ENCODE assay signal across 12 cellular contexts in the genomic region with DNA sequence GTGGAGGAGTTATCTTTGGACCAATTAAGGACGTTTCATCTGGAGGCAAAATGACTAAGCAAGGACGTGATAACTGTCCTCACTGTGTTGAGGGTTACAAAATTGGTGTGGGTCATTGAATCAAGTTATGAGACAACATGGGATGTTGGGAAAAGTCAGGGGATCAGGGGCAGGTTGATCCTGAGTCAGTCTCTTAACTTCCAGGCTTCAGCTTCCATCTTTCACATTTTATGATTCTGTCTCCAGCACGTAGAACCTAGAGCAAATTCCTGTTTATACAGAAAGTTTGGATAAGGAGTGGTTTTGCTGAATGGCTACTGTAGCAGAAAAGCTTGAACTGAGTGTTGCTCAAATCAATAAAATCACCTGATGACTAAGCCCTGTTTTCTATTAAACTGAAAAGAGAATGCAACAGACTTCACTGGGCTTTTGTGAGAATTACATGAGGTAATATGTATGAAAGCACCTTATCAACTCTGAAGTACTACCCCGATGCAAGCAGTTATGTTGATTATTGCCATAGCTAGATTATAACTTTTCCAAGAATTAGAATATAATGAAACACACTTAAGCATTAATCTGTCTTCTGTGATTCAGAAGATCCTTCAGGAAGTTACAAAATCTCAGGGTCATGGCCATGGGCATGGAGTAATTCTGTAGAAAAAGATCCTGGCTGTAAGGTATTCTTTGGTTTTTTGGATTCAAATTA.
A peak's percentile ranks its signal among the peaks of the same experiment; 100 is the strongest.
DNase-seq lines count a peak whose midpoint lies in the region; ATAC-seq, FAIRE-seq and TF ChIP-seq lines count a peak whose summit lies in the region.
"Had no signal": no experiment of that assay in that cellular context is flagged by ENCODE, and none has a peak within 500 bp of the region (broad histone marks: within the 10 kb centered on the region; RNA-seq: fewer than 3 reads in every experiment).

No MANE protein-coding gene starts in this region.

- H2AFZ ChIP-seq in OCI-LY7 (ENCODE audit: low read length) = peak overlapping the region; percentile 5; the same call in 1 of the 2 replicates
- no peak overlapping the region for H2AFZ ChIP-seq in endothelial cell of umbilical vein (ENCODE audit: low read depth, low read length)

- BruUV-seq in OCI-LY7 (replicated peaks; lab: Mats Ljungman, UMichigan) (no TSS peak), endothelial cell of umbilical vein (replicated peaks; lab: Mats Ljungman, UMichigan) (no TSS peak)

- no peak for TF ChIP-seq POLR2A in endothelial cell of umbilical vein (IDR thresholded peaks at IDR 0.05; ENCODE audit: low read depth, low read length)

- POLR2A ChIA-PET in OCI-LY7 (lab: Charles Lee) = interaction anchor here (1.5 to 2.9 kb wide), 2 partner anchors 31 to 76 kb away, joined by 4 to 9 read pairs; no protein-coding TSS in a partner anchor
- POLR2A ChIA-PET in endothelial cell of umbilical vein (lab: Charles Lee) = no interaction called here

- no peak for FAIRE-seq in endothelial cell of umbilical vein (lab: Jason Lieb, UNC)

- intact Hi-C loops in OCI-LY7 (cut with micrococcal nuclease; ENCODE audit: unreplicated experiment) = no loop called here
- intact Hi-C loops in endothelial cell of umbilical vein (cut with micrococcal nuclease) = no loop called here

- peak overlapping the region; percentile 66 for H3K4me2 ChIP-seq in OCI-LY7 (ENCODE audit: low read length)
- peak overlapping the region; percentile 32 for H3K4me2 ChIP-seq in endothelial cell of umbilical vein (ENCODE audit: insufficient read depth, low read length)

- dilution Hi-C loops in endothelial cell of umbilical vein (cut with MboI; ENCODE audit: extremely low pct_ligation_motif_present, low sequenced_read_pairs) = no loop called here

- H3K79me2 ChIP-seq in OCI-LY7 (ENCODE audit: insufficient read depth, low read depth, low read length) = peaks cover 6% of the 10 kb centered on the region; the same call in 1 of the 2 replicates
- H3K79me2 ChIP-seq in endothelial cell of umbilical vein (ENCODE audit: control insufficient read depth, insufficient read depth, low read length) = peaks cover 5% of the 10 kb centered on the region

- no peak for DNase-seq in activated CD4-positive, CD25-positive, alpha-beta regulatory T cell (lab: John Stamatoyannopoulos, UW)
- DNase-seq in OCI-LY7 (ENCODE audit: low spot score) (no peak), endothelial cell of umbilical vein (ENCODE audit: low read depth, low spot score) (peak; percentile 49), ecto neural progenitor cell (ENCODE audit: low spot score) (no peak)
- DNase-seq: KBM-7, WERI-Rb-1 had no signal

- H4K20me1 ChIP-seq in OCI-LY7 (ENCODE audit: insufficient read depth, low read length) (no peaks in the 10 kb centered on the region), endothelial cell of umbilical vein (replicated peaks; ENCODE audit: control insufficient read depth, extremely low read depth, insufficient read depth, low read length) (no peaks in the 10 kb centered on the region)

- CTCF ChIA-PET in OCI-LY7 (lab: Charles Lee; ENCODE audit: unreplicated experiment) (no interaction called here), endothelial cell of umbilical vein (lab: Charles Lee) (interaction anchor here (1.1 to 1.5 kb wide), 2 partner anchors 11 to 253 kb away, joined by 3 to 4 read pairs; no protein-coding TSS in a partner anchor)

- ATAC-seq in activated CD4-positive, CD25-positive, alpha-beta regulatory T cell treated with anti-CD3 and anti-CD28 coated beads, Interleukin-2, amount 50 U/mL, for 24 hours = peak; percentile 17 to 24
- no peak for ATAC-seq in GM21526 (IDR thresholded peaks at IDR 0.05; ENCODE audit: low FRiP score, unreplicated experiment)
- no peak for ATAC-seq in HG03342 (IDR thresholded peaks at IDR 0.05; ENCODE audit: unreplicated experiment)

- H3K9me1 ChIP-seq in endothelial cell of umbilical vein (replicated peaks; ENCODE audit: control insufficient read depth, extremely low read depth, insufficient read depth, low read length) = no peaks in the 10 kb centered on the region

- no peaks in the 10 kb centered on the region for H3K9me2 ChIP-seq in OCI-LY7 (ENCODE audit: insufficient read depth, low read length)

- H3K4me1 ChIP-seq in OCI-LY7 (ENCODE audit: insufficient read depth, low read length, poor library complexity, severe bottlenecking) (peaks cover 78% of the 10 kb centered on the region), endothelial cell of umbilical vein (ENCODE audit: control insufficient read depth, extremely low read depth, insufficient read depth, low read length) (peaks cover 32% of the 10 kb centered on the region), skeletal muscle tissue (ENCODE audit: control insufficient read depth in 3 of 3, insufficient read depth in 3 of 3, low read length in 3 of 3) (peaks cover 22 to 39% (median 25%) of the 10 kb centered on the region in 3 donors)
- H3K4me1 ChIP-seq: prostate gland had no signal

- H3K9ac ChIP-seq in endothelial cell of umbilical vein (replicated peaks; ENCODE audit: extremely low read depth, insufficient read depth, low read length) = no peak overlapping the region
- no peak overlapping the region for H3K9ac ChIP-seq in skeletal muscle tissue (ENCODE audit: low read depth in 1 of 3, low read length in 3 of 3)

- H3K36me3 ChIP-seq in OCI-LY7 (ENCODE audit: insufficient read depth, low read length) (peaks cover 7% of the 10 kb centered on the region; the same call in 1 of the 2 replicates), endothelial cell of umbilical vein (ENCODE audit: control insufficient read depth in 2 of 2, extremely low read depth in 1 of 2, insufficient read depth in 2 of 2, low read length in 2 of 2) (peaks cover 0 to under 1% of the 10 kb centered on the region in 2 experiments), skeletal muscle tissue (ENCODE audit: control insufficient read depth in 3 of 3, insufficient read depth in 3 of 3, low read length in 3 of 3) (no peaks in the 10 kb centered on the region)
- H3K36me3 ChIP-seq: cardiac muscle cell, prostate gland, WERI-Rb-1 had no signal

- H3K27me3 ChIP-seq in endothelial cell of umbilical vein (ENCODE audit: control insufficient read depth in 2 of 2, insufficient read depth in 2 of 2, low read length in 2 of 2) (no peaks in the 10 kb centered on the region), skeletal muscle tissue (ENCODE audit: control insufficient read depth in 3 of 3, insufficient read depth in 3 of 3, low read length in 3 of 3) (no peaks in the 10 kb centered on the region)
- H3K27me3 ChIP-seq: cardiac muscle cell had no signal

- TF ChIP-seq CTCF in OCI-LY7 (conservative IDR thresholded peaks at IDR 0.05; ENCODE audit: low read length) (no peak), endothelial cell of umbilical vein (IDR thresholded peaks at IDR 0.05; ENCODE audit: extremely low read depth in 1 of 2, insufficient read depth in 1 of 2, low read depth in 1 of 2, low read length in 2 of 2) (no peak)

- no peak overlapping the region for H3K4me3 ChIP-seq in OCI-LY7 (ENCODE audit: low read depth, low read length, poor library complexity, severe bottlenecking)
- H3K4me3 ChIP-seq in endothelial cell of umbilical vein (replicated peaks in 1 of 3; ENCODE audit: insufficient read depth in 1 of 3, low read depth in 1 of 3, low read length in 3 of 3) = no peak overlapping the region
- no peak overlapping the region for H3K4me3 ChIP-seq in skeletal muscle tissue (ENCODE audit: low read length in 3 of 3)
- H3K4me3 ChIP-seq: cardiac muscle cell, prostate gland had no signal

- H3K27ac ChIP-seq in OCI-LY7 (ENCODE audit: low read depth, low read length, poor library complexity, severe bottlenecking) (peak overlapping the region; percentile 91), endothelial cell of umbilical vein (ENCODE audit: insufficient read depth, low read depth, low read length) (peak overlapping the region; percentile 9), skeletal muscle tissue (ENCODE audit: low read depth, low read length) (peak overlapping the region; percentile 14)
- H3K27ac ChIP-seq: cardiac muscle cell, prostate gland, WERI-Rb-1 had no signal

- no peaks in the 10 kb centered on the region for H3K9me3 ChIP-seq in OCI-LY7 (ENCODE audit: low read length)
- no peaks in the 10 kb centered on the region for H3K9me3 ChIP-seq in endothelial cell of umbilical vein (replicated peaks; ENCODE audit: control insufficient read depth, insufficient read depth, low read length)
- H3K9me3 ChIP-seq in skeletal muscle tissue (ENCODE audit: control insufficient read depth in 3 of 3, low read length in 3 of 3) = no peaks in the 10 kb centered on the region
- H3K9me3 ChIP-seq: prostate gland had no signal

TF ChIP-seq in endothelial cell of umbilical vein, 7 proteins besides CTCF, POLR2A, EP300 and RAD21:
- TF ChIP-seq MYC (IDR thresholded peaks at IDR 0.05; ENCODE audit: low read depth, low read length) = no peak
- no peak for TF ChIP-seq EZH2 (IDR thresholded peaks at IDR 0.05; ENCODE audit: borderline replicate concordance, low read depth, low read length, severe bottlenecking)
- TF ChIP-seq POLR2AphosphoS5 (IDR thresholded peaks at IDR 0.05; ENCODE audit: insufficient read depth, low read depth, low read length) = no peak
- TF ChIP-seq GATA2 (IDR thresholded peaks at IDR 0.05; ENCODE audit: insufficient read depth, insufficient read length, low read depth, low read length) = no peak
- TF ChIP-seq JUN (IDR thresholded peaks at IDR 0.05; ENCODE audit: borderline replicate concordance, insufficient read depth, insufficient read length, low read depth) = no peak
- TF ChIP-seq, protein P1, sequence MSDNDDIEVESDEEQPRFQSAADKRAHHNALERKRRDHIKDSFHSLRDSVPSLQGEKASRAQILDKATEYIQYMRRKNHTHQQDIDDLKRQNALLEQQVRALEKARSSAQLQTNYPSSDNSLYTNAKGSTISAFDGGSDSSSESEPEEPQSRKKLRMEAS (IDR thresholded peaks at IDR 0.05; ENCODE audit: insufficient read depth, insufficient read length) = no peak
- TF ChIP-seq FOS (IDR thresholded peaks at IDR 0.05; ENCODE audit: borderline replicate concordance, insufficient read depth, low read length) = no peak

Comparison
In these comparisons a context has a peak if more than half of its experiments do, and no peak if none do; other contexts are left out.
1. ATAC-seq: peak in activated CD4-positive, CD25-positive, alpha-beta regulatory T cell treated with anti-CD3 and anti-CD28 coated beads, Interleukin-2, amount 50 U/mL, for 24 hours (2 of 2); none in GM21526 (single experiment) and HG03342 (single experiment).
2. H3K27ac ChIP-seq: peak in every context shown above with its lines; median percentile 91 in OCI-LY7; 14 in skeletal muscle tissue; 9 in endothelial cell of umbilical vein.